In the genomic region with DNA sequence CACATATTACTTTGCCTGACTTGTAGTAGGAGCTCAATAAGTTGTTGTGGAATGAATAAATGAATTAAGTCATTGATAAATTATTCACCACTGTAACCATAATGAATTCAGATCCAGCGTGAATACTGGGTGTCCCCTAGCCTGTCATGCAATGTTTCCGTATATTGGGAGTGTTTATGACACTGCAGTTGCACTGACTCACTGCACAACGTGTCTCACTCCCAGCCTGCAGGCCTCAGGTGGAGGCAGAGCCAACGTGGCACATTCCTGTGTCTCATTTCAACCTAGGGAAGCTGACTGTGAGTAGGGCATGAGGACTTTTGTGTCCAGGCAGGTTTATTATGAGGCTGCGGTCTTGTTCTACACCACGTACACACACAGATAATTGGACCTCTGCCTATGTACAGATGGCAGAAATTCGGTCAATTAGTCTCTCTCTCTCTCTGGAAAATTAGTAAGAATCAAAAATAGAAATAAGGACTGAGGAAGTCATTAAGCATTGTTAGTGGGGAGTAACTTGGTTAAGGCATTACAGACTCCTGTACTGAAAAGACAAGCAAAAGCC, we compare ENCODE assay signal across 21 cellular contexts.
A peak's percentile ranks its signal among the peaks of the same experiment; 100 is the strongest.
DNase-seq lines count a peak whose midpoint lies in the region; ATAC-seq and TF ChIP-seq lines count a peak whose summit lies in the region.
"Had no signal": no experiment of that assay in that cellular context is flagged by ENCODE, and none has a peak within 500 bp of the region (broad histone marks: within the 10 kb centered on the region; RNA-seq: fewer than 3 reads in every experiment).

No MANE protein-coding gene starts in this region.

- intact Hi-C loops in MCF 10A (cut with micrococcal nuclease), result loop anchor here (1.0 kb wide), 1 partner anchor 297 kb away; no protein-coding TSS in a partner anchor

- POLR2A ChIA-PET in MCF 10A (lab: Yijun Ruan, JAX), result interaction anchor here (0.7 to 2.6 kb wide), 11 partner anchors 17 to 296 kb away, joined by 3 to 15 read pairs (median 4); no protein-coding TSS in a partner anchor

- DNase-seq in AG20443 (ENCODE audit: low spot score) (peak; percentile 77), HPDE6-E6E7 (ENCODE audit: extremely low spot score) (peak; percentile 92), MCF 10A (ENCODE audit: unreplicated experiment) (peak; percentile 68), kidney glomerular epithelial cell (lab: John Stamatoyannopoulos, UW) (peak; percentile 37), T-helper 17 cell (no peak), foreskin melanocyte (no peak), NCI-H69 (lab: John Stamatoyannopoulos, UW) (no peak), hippocampal formation (lab: John Stamatoyannopoulos, UW) (no peak)
- DNase-seq: ACHN; activated B cell treated with CpG ODN at 0.5 μM for 24 hours; activated CD8-positive, alpha-beta memory T cell treated with anti-CD3 and anti-CD28 coated beads for 24 hours; amniotic stem cell; GDM1; naive thymus-derived CD8-positive, alpha-beta T cell; NCI-H1105 treated with DMSO at 0.1 percent for 48 hours; stimulated activated naive CD8-positive, alpha-beta T cell treated with anti-CD3 and anti-CD28 coated beads, Interleukin-15, Interleukin-2, amounts not matched to agents 100 U/mL and 50 U/mL, for 24 hours had no signal

- H3K4me3 Mint-ChIP-seq in MCF 10A (ENCODE audit: unreplicated experiment) (no peak overlapping the region), T-helper 17 cell (no peak overlapping the region)
- H3K4me3 Mint-ChIP-seq: activated B cell treated with CpG ODN at 0.5 μM for 24 hours; naive thymus-derived CD8-positive, alpha-beta T cell; T-helper 1 cell treated with Interleukin-12 subunit alpha and Interleukin-12 subunit beta and Interleukin-4 antibody, amounts not matched to agents 30 μg/mL and 1 μg/mL, for 36 hours had no signal

- CTCF ChIA-PET in MCF 10A (lab: Yijun Ruan, JAX), result interaction anchor here (0.7 to 1.2 kb wide), 4 partner anchors 9 to 330 kb away, joined by 3 to 4 read pairs (median 3); no protein-coding TSS in a partner anchor

- ATAC-seq in T-helper 17 cell, result no peak
- ATAC-seq: gastroesophageal sphincter; naive thymus-derived CD8-positive, alpha-beta T cell; Right ventricle myocardium inferior; stimulated activated naive CD8-positive, alpha-beta T cell treated with anti-CD3 and anti-CD28 coated beads, Interleukin-15, Interleukin-2, amounts not matched to agents 100 U/mL and 50 U/mL, for 24 hours had no signal

- BruUV-seq in MCF 10A (replicated peaks; lab: Mats Ljungman, UMichigan), result no TSS peak

- H3K36me3 Mint-ChIP-seq in MCF 10A (ENCODE audit: insufficient read depth, unreplicated experiment) (no peaks in the 10 kb centered on the region), T-helper 17 cell (ENCODE audit: low read depth) (no peaks in the 10 kb centered on the region)
- H3K36me3 Mint-ChIP-seq: naive thymus-derived CD8-positive, alpha-beta T cell had no signal

- no peak for TF ChIP-seq CTCF in MCF 10A (IDR thresholded peaks at IDR 0.05; ENCODE audit: unreplicated experiment)

- H3K27me3 Mint-ChIP-seq in MCF 10A (ENCODE audit: insufficient read depth, unreplicated experiment) (peaks cover 4% of the 10 kb centered on the region), T-helper 17 cell (no peaks in the 10 kb centered on the region)
- H3K27me3 Mint-ChIP-seq: activated B cell treated with CpG ODN at 0.5 μM for 24 hours, progenitor cell of endocrine pancreas had no signal

- H3K4me1 Mint-ChIP-seq in MCF 10A (ENCODE audit: insufficient read depth, unreplicated experiment) (peaks cover 11% of the 10 kb centered on the region), T-helper 17 cell (no peaks in the 10 kb centered on the region)
- H3K4me1 Mint-ChIP-seq: activated B cell treated with CpG ODN at 0.5 μM for 24 hours; naive thymus-derived CD8-positive, alpha-beta T cell had no signal

- no peaks in the 10 kb centered on the region for H3K9me3 ChIP-seq in T-helper 17 cell (ENCODE audit: control insufficient read depth, low read length, poor library complexity, severe bottlenecking)
- H3K9me3 ChIP-seq: gastroesophageal sphincter had no signal

- H3K27ac Mint-ChIP-seq in MCF 10A (ENCODE audit: low read depth, unreplicated experiment) (peak overlapping the region; percentile 89), T-helper 17 cell (no peak overlapping the region)
- H3K27ac Mint-ChIP-seq: activated B cell treated with CpG ODN at 0.5 μM for 24 hours; activated T-helper 2 cell treated with anti-CD3 and anti-CD28 coated beads, Interferon-gamma antibody, Interleukin-2, Interleukin-4, amounts not matched to agents 10 μg/mL and 5 μg/mL and 100 μg/mL, durations not matched to agents 14 hours and 24 hours and 36 hours; naive thymus-derived CD8-positive, alpha-beta T cell; progenitor cell of endocrine pancreas; T-helper 1 cell treated with Interleukin-12 subunit alpha and Interleukin-12 subunit beta and Interleukin-4 antibody, amounts not matched to agents 30 μg/mL and 1 μg/mL, for 36 hours had no signal

- H3K9me3 Mint-ChIP-seq in MCF 10A (ENCODE audit: unreplicated experiment), result no peaks in the 10 kb centered on the region

Comparison
In these comparisons a context has a peak if more than half of its experiments do, and no peak if none do; other contexts are left out.
1. DNase-seq: peak in AG20443 (single experiment), HPDE6-E6E7 (single experiment), MCF 10A (single experiment) and kidney glomerular epithelial cell (single experiment); none in T-helper 17 cell (0 of 3), foreskin melanocyte (single experiment), NCI-H69 (single experiment) and hippocampal formation (0 of 2).